In genomic region chr2:236919209-236919608, GRCh38 we compare ENCODE assay signal across 12 cellular contexts.
DNase-seq lines count a peak whose midpoint lies in the region; ATAC-seq and TF ChIP-seq lines count a peak whose summit lies in the region.
"Had no signal": no experiment of that assay in that cellular context is flagged by ENCODE, and none has a peak within 500 bp of the region (broad histone marks: within the 10 kb centered on the region; RNA-seq: fewer than 3 reads in every experiment).

No MANE protein-coding gene starts in this region.

- H3K4me3 Mint-ChIP-seq in activated T-cell treated with anti-CD3 and anti-CD28 coated beads, Interleukin-2, amount 50 U/mL, for 24 hours, result no peak overlapping the region
- H3K4me3 Mint-ChIP-seq: activated CD4-positive, alpha-beta memory T cell treated with anti-CD3 and anti-CD28 coated beads for 36 hours had no signal

- H3K36me3 Mint-ChIP-seq in activated T-cell treated with anti-CD3 and anti-CD28 coated beads, Interleukin-2, amount 50 U/mL, for 24 hours (ENCODE audit: low read depth), result no peaks in the 10 kb centered on the region
- H3K36me3 Mint-ChIP-seq: activated CD4-positive, alpha-beta memory T cell treated with anti-CD3 and anti-CD28 coated beads for 36 hours had no signal

- H3K4me3 ChIP-seq in AG10803 (ENCODE audit: low read length), result no peak overlapping the region
- no peak overlapping the region for H3K4me3 ChIP-seq in MG63
- H3K4me3 ChIP-seq: cardiac muscle cell had no signal

- DNase-seq in AG10803 (ENCODE audit: low read depth) (peak; percentile 35), MG63 (peak; percentile 16), amniotic epithelial cell (ENCODE audit: low read depth) (peak; percentile 51), iris pigment epithelial cell (ENCODE audit: low read depth) (peak; percentile 59), 8988T (no peak), NCI-H446 (lab: John Stamatoyannopoulos, UW) (no peak)
- DNase-seq in activated T-cell treated with anti-CD3 and anti-CD28 coated beads, Interleukin-2, amount 50 U/mL, for 24 hours, result no peak
- DNase-seq: activated CD4-positive, alpha-beta memory T cell treated with anti-CD3 and anti-CD28 coated beads for 36 hours; DMS53; NCI-H2081 had no signal

- no peaks in the 10 kb centered on the region for H3K9me3 ChIP-seq in MG63

- no peak for TF ChIP-seq CTCF in AG10803 (conservative IDR thresholded peaks at IDR 0.05; ENCODE audit: low read length)

- peaks cover 14% of the 10 kb centered on the region for H3K27me3 Mint-ChIP-seq in activated T-cell treated with anti-CD3 and anti-CD28 coated beads, Interleukin-2, amount 50 U/mL, for 24 hours

- H3K9me3 Mint-ChIP-seq in activated T-cell treated with anti-CD3 and anti-CD28 coated beads, Interleukin-2, amount 50 U/mL, for 24 hours, result no peaks in the 10 kb centered on the region
- H3K9me3 Mint-ChIP-seq: activated CD4-positive, alpha-beta memory T cell treated with anti-CD3 and anti-CD28 coated beads for 36 hours had no signal

- H3K4me1 Mint-ChIP-seq in activated T-cell treated with anti-CD3 and anti-CD28 coated beads, Interleukin-2, amount 50 U/mL, for 24 hours (ENCODE audit: low read depth), result no peaks in the 10 kb centered on the region

- no peaks in the 10 kb centered on the region for H3K27me3 ChIP-seq in MG63
- H3K27me3 ChIP-seq: cardiac muscle cell had no signal

- ATAC-seq in HG02678 (IDR thresholded peaks at IDR 0.05; ENCODE audit: unreplicated experiment), result no peak

- no peaks in the 10 kb centered on the region for H3K36me3 ChIP-seq in MG63
- H3K36me3 ChIP-seq: cardiac muscle cell had no signal

- H3K27ac Mint-ChIP-seq in activated T-cell treated with anti-CD3 and anti-CD28 coated beads, Interleukin-2, amount 50 U/mL, for 24 hours, result no peak overlapping the region
- H3K27ac Mint-ChIP-seq: activated CD4-positive, alpha-beta memory T cell treated with anti-CD3 and anti-CD28 coated beads for 36 hours had no signal

Comparison
In these comparisons a context has a peak if more than half of its experiments do, and no peak if none do; other contexts are left out.
1. DNase-seq: peak in AG10803 (single experiment), MG63 (single experiment), amniotic epithelial cell (single experiment) and iris pigment epithelial cell (single experiment); none in activated T-cell treated with anti-CD3 and anti-CD28 coated beads, Interleukin-2, amount 50 U/mL, for 24 hours (single experiment), 8988T (single experiment) and NCI-H446 (0 of 2).